Comparison of ENCODE assay signal across 18 cellular contexts in the genomic region with DNA sequence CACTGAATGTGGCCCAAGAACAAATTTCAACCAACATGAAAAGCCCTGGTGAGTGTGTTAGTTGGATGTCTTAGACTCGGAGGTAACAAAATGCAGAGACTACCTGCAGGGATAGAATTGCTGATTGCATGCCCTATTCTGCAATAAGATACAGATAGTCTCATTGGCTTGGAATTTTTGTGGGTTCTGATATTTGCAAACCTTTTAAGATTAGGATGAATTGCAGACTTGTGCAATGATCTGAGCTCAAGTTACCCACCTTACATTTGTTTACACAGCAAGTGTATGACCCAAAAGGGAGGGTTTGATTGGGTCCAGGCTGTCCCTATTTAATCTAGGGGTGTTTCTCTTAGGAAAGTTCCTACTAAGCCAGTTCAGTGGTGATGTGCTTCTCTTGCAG. TPM values are rescaled to one million over a fixed set of nuclear protein-coding genes. Genes with fewer than 3 reads are reported as not detected.
DNase-seq lines count a peak whose midpoint lies in the region; ATAC-seq, FAIRE-seq and TF ChIP-seq lines count a peak whose summit lies in the region.
"Had no signal": no experiment of that assay in that cellular context is flagged by ENCODE, and none has a peak within 500 bp of the region (broad histone marks: within the 10 kb centered on the region; RNA-seq: fewer than 3 reads in every experiment).

No MANE protein-coding gene starts in this region.

- H3K9me3 ChIP-seq in endothelial cell of umbilical vein (replicated peaks; ENCODE audit: control insufficient read depth, insufficient read depth, low read length) (no peaks in the 10 kb centered on the region), osteoblast (ENCODE audit: low read depth, low read length) (peaks cover 2% of the 10 kb centered on the region)
- H3K9me3 ChIP-seq: right atrium auricular region had no signal

- intact Hi-C loops in endothelial cell of umbilical vein (cut with micrococcal nuclease) (no loop called here), cardiac septum (cut with DNase I) (no loop called here)

- no peak overlapping the region for H3K4me2 ChIP-seq in endothelial cell of umbilical vein (ENCODE audit: insufficient read depth, low read length)
- H3K4me2 ChIP-seq in osteoblast (ENCODE audit: insufficient read depth, low read length): no peak overlapping the region
- H3K4me2 ChIP-seq: BLaER1 treated with 17β-estradiol and CSF1 and Interleukin-3, amounts not matched to agents 10 nM and 100 nM; neural progenitor cell had no signal

- FAIRE-seq in H54 (lab: Jason Lieb, UNC) (peak; percentile 60), endothelial cell of umbilical vein (lab: Jason Lieb, UNC) (peak; percentile 8)

- H3K27ac ChIP-seq in endothelial cell of umbilical vein (ENCODE audit: insufficient read depth, low read depth, low read length) (no peak overlapping the region), osteoblast (ENCODE audit: low read depth, low read length) (no peak overlapping the region)
- H3K27ac ChIP-seq: BLaER1 treated with 17β-estradiol and CSF1 and Interleukin-3, amounts not matched to agents 10 nM and 100 nM; neural progenitor cell; right atrium auricular region had no signal

- no peak for ATAC-seq in HG02763 (IDR thresholded peaks at IDR 0.05; ENCODE audit: unreplicated experiment)

- H3K4me3 ChIP-seq in endothelial cell of umbilical vein (replicated peaks in 1 of 3; ENCODE audit: insufficient read depth in 1 of 3, low read depth in 1 of 3, low read length in 3 of 3): no peak overlapping the region
- no peak overlapping the region for H3K4me3 ChIP-seq in osteoblast (ENCODE audit: insufficient read depth, low read length)
- H3K4me3 ChIP-seq: BLaER1 treated with 17β-estradiol and CSF1 and Interleukin-3, amounts not matched to agents 10 nM and 100 nM; neural progenitor cell; right atrium auricular region had no signal

- H4K20me1 ChIP-seq in endothelial cell of umbilical vein (replicated peaks; ENCODE audit: control insufficient read depth, extremely low read depth, insufficient read depth, low read length) (no peaks in the 10 kb centered on the region), osteoblast (ENCODE audit: insufficient read depth, low read length) (no peaks in the 10 kb centered on the region)
- H4K20me1 ChIP-seq: BLaER1 treated with 17β-estradiol and CSF1 and Interleukin-3, amounts not matched to agents 10 nM and 100 nM had no signal

- dilution Hi-C loops in endothelial cell of umbilical vein (cut with MboI; ENCODE audit: extremely low pct_ligation_motif_present, low sequenced_read_pairs): no loop called here

- POLR2A ChIA-PET in endothelial cell of umbilical vein (lab: Charles Lee): no interaction called here

- DNase-seq in H54 (ENCODE audit: insufficient read length, low spot score): peak; percentile 6
- DNase-seq in NCI-H2196 treated with DMSO at 0.1 percent for 48 hours (lab: John Stamatoyannopoulos, UW; ENCODE audit: unreplicated experiment): peak; percentile 14
- DNase-seq in endothelial cell of umbilical vein (ENCODE audit: low read depth, low spot score): no peak
- peak; percentile 30 for DNase-seq in osteoblast (ENCODE audit: insufficient read length, low spot score, missing footprints)
- no peak for DNase-seq in cardiac septum (ENCODE audit: low spot score)
- no peak for DNase-seq in activated CD8-positive, alpha-beta memory T cell treated with anti-CD3 and anti-CD28 coated beads, Interleukin-2, amount 50 U/mL, for 48 hours
- DNase-seq: activated CD4-positive, CD25-positive, alpha-beta regulatory T cell; activated naive CD4-positive, alpha-beta T cell treated with anti-CD3 and anti-CD28 coated beads for 36 hours; central memory CD4-positive, alpha-beta T cell; DMS153; MM.1S; NCI-H1930; stimulated activated CD4-positive, alpha-beta T cell treated with anti-CD3 and anti-CD28 coated beads, Interleukin-1b, Interleukin-23, amount 100 ng/mL, for 48 hours had no signal

- peaks cover 10% of the 10 kb centered on the region for H3K4me1 ChIP-seq in endothelial cell of umbilical vein (ENCODE audit: control insufficient read depth, extremely low read depth, insufficient read depth, low read length)
- no peaks in the 10 kb centered on the region for H3K4me1 ChIP-seq in osteoblast (ENCODE audit: insufficient read depth, low read length)
- H3K4me1 ChIP-seq: right atrium auricular region had no signal

- H3K36me3 ChIP-seq in endothelial cell of umbilical vein (ENCODE audit: control insufficient read depth in 2 of 2, extremely low read depth in 1 of 2, insufficient read depth in 2 of 2, low read length in 2 of 2) (no peaks in the 10 kb centered on the region), osteoblast (ENCODE audit: insufficient read depth, low read length) (no peaks in the 10 kb centered on the region)
- H3K36me3 ChIP-seq: BLaER1 treated with 17β-estradiol and CSF1 and Interleukin-3, amounts not matched to agents 10 nM and 100 nM; neural progenitor cell; right atrium auricular region had no signal

- H3K9me1 ChIP-seq in endothelial cell of umbilical vein (replicated peaks; ENCODE audit: control insufficient read depth, extremely low read depth, insufficient read depth, low read length): no peaks in the 10 kb centered on the region

- H2AFZ ChIP-seq in endothelial cell of umbilical vein (ENCODE audit: low read depth, low read length) (no peak overlapping the region), osteoblast (ENCODE audit: low read length) (no peak overlapping the region)
- H2AFZ ChIP-seq: neural progenitor cell had no signal

- no peaks in the 10 kb centered on the region for H3K27me3 ChIP-seq in endothelial cell of umbilical vein (ENCODE audit: control insufficient read depth in 2 of 2, insufficient read depth in 2 of 2, low read length in 2 of 2)
- H3K27me3 ChIP-seq in osteoblast (ENCODE audit: insufficient read depth, low read length): no peaks in the 10 kb centered on the region
- H3K27me3 ChIP-seq: BLaER1 treated with 17β-estradiol and CSF1 and Interleukin-3, amounts not matched to agents 10 nM and 100 nM; neural progenitor cell; right atrium auricular region had no signal

- BruUV-seq in endothelial cell of umbilical vein (replicated peaks; lab: Mats Ljungman, UMichigan): no TSS peak

- no peak for TF ChIP-seq POLR2A in H54 (IDR thresholded peaks at IDR 0.05; ENCODE audit: low read depth, low read length)
- no peak for TF ChIP-seq POLR2A in endothelial cell of umbilical vein (IDR thresholded peaks at IDR 0.05; ENCODE audit: low read depth, low read length)

- H3K79me2 ChIP-seq in endothelial cell of umbilical vein (ENCODE audit: control insufficient read depth, insufficient read depth, low read length): no peaks in the 10 kb centered on the region
- H3K79me2 ChIP-seq in osteoblast (ENCODE audit: insufficient read depth, low read length): no peaks in the 10 kb centered on the region

- TF ChIP-seq CTCF in endothelial cell of umbilical vein (IDR thresholded peaks at IDR 0.05; ENCODE audit: extremely low read depth in 1 of 2, insufficient read depth in 1 of 2, low read depth in 1 of 2, low read length in 2 of 2): no peak
- TF ChIP-seq CTCF in osteoblast (IDR thresholded peaks at IDR 0.05; ENCODE audit: extremely low read depth, low read depth, low read length): no peak

- CTCF ChIA-PET in endothelial cell of umbilical vein (lab: Charles Lee): no interaction called here

- no peak overlapping the region for H3K9ac ChIP-seq in endothelial cell of umbilical vein (replicated peaks; ENCODE audit: extremely low read depth, insufficient read depth, low read length)
- H3K9ac ChIP-seq: BLaER1 treated with 17β-estradiol and CSF1 and Interleukin-3, amounts not matched to agents 10 nM and 100 nM; neural progenitor cell had no signal

TF ChIP-seq in endothelial cell of umbilical vein, 7 proteins besides CTCF, POLR2A, EP300 and RAD21:
- TF ChIP-seq JUN (IDR thresholded peaks at IDR 0.05; ENCODE audit: borderline replicate concordance, insufficient read depth, insufficient read length, low read depth): no peak
- TF ChIP-seq FOS (IDR thresholded peaks at IDR 0.05; ENCODE audit: borderline replicate concordance, insufficient read depth, low read length): no peak

RNA-seq across cellular contexts. Expression of gene GPR37, which starts 45.4 kb away (rescaled TPM):
- total RNA-seq in endothelial cell of umbilical vein (2.1 and 2.2 TPM in 2 replicates), osteoblast (under 0.01 and 0.29 TPM in 2 replicates), cardiac septum (0.13 TPM)
- 0.59 and 0.92 TPM in 2 replicates for polyA plus RNA-seq in endothelial cell of umbilical vein
- 0.59 and 0.79 TPM in 2 replicates for polyA plus RNA-seq in endothelial cell of umbilical vein (2011; cell fraction: cytosol; rRNA removed)
- 0.32 and 0.34 TPM in 2 replicates for polyA plus RNA-seq in endothelial cell of umbilical vein (2011; cell fraction: nucleus; rRNA removed)
- polyA plus RNA-seq in endothelial cell of umbilical vein (2012): 6.6 and 8.0 TPM in 2 replicates
- 2.0 and 3.1 TPM in 2 replicates for polyA minus RNA-seq in endothelial cell of umbilical vein
- polyA minus RNA-seq in endothelial cell of umbilical vein (2011; cell fraction: cytosol; rRNA and poly(A)+ RNA removed): not detected
- polyA minus RNA-seq in endothelial cell of umbilical vein (2011; cell fraction: nucleus; rRNA and poly(A)+ RNA removed): 0.96 and 1.0 TPM in 2 replicates
- total RNA-seq: activated naive CD4-positive, alpha-beta T cell treated with anti-CD3 and anti-CD28 coated beads for 36 hours; T-helper 1 cell treated with Interleukin-12 subunit alpha and Interleukin-12 subunit beta and Interleukin-4 antibody, amounts not matched to agents 30 ng/mL and 1 ng/mL, for 36 hours had no signal

Comparison
In these comparisons a context has a peak if more than half of its experiments do, and no peak if none do; other contexts are left out.
1. DNase-seq: peak in H54 (single experiment), NCI-H2196 treated with DMSO at 0.1 percent for 48 hours (single experiment) and osteoblast (single experiment); none in endothelial cell of umbilical vein (single experiment), cardiac septum (single experiment) and activated CD8-positive, alpha-beta memory T cell treated with anti-CD3 and anti-CD28 coated beads, Interleukin-2, amount 50 U/mL, for 48 hours (single experiment).